In the genomic region with DNA sequence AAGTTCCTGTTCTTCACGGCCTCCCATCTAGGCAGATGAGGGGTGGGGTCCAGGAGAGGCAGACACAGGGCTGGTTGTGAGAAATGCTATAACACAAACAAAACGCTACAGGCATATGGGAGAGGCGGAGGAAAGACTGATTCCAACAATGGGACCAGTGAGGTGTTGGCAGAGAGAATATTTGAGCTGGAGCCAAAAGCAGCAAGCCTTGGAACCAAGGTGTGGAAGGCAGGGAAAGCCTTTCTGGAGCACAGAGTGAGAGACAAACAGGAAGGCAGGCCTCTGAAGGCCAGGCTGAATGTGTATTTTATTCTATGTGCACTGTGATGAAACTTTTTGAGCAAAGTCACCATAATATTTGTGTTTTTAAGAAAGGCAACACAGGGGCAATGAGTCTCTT, we compare ENCODE assay signal across 2 cellular contexts.
A peak's percentile ranks its signal among the peaks of the same experiment; 100 is the strongest.
TF ChIP-seq lines count a peak whose summit lies in the region.

No MANE protein-coding gene starts in this region.

TF ChIP-seq in Ishikawa, 13 proteins besides CTCF, POLR2A, EP300 and RAD21:
- TF ChIP-seq NFIC (IDR thresholded peaks at IDR 0.05), result peak; percentile 80
- no peak for TF ChIP-seq TEAD4 (IDR thresholded peaks at IDR 0.05)

TF ChIP-seq in endothelial cell of umbilical vein, 7 proteins besides CTCF, POLR2A, EP300 and RAD21:
- TF ChIP-seq POLR2AphosphoS5 (IDR thresholded peaks at IDR 0.05; ENCODE audit: insufficient read depth, low read depth, low read length) (no peak), JUN (IDR thresholded peaks at IDR 0.05; ENCODE audit: borderline replicate concordance, insufficient read depth, insufficient read length, low read depth) (no peak), GATA2 (IDR thresholded peaks at IDR 0.05; ENCODE audit: insufficient read depth, insufficient read length, low read depth, low read length) (no peak), MYC (IDR thresholded peaks at IDR 0.05; ENCODE audit: low read depth, low read length) (no peak), EZH2 (IDR thresholded peaks at IDR 0.05; ENCODE audit: borderline replicate concordance, low read depth, low read length, severe bottlenecking) (no peak), FOS (IDR thresholded peaks at IDR 0.05; ENCODE audit: borderline replicate concordance, insufficient read depth, low read length) (no peak)
- TF ChIP-seq, protein P1, sequence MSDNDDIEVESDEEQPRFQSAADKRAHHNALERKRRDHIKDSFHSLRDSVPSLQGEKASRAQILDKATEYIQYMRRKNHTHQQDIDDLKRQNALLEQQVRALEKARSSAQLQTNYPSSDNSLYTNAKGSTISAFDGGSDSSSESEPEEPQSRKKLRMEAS (IDR thresholded peaks at IDR 0.05; ENCODE audit: insufficient read depth, insufficient read length), result no peak
TF ChIP-seq in endothelial cell of umbilical vein: peak in this region for 0.
